1 cellular context compared by ENCODE assay signal in the genomic region with DNA sequence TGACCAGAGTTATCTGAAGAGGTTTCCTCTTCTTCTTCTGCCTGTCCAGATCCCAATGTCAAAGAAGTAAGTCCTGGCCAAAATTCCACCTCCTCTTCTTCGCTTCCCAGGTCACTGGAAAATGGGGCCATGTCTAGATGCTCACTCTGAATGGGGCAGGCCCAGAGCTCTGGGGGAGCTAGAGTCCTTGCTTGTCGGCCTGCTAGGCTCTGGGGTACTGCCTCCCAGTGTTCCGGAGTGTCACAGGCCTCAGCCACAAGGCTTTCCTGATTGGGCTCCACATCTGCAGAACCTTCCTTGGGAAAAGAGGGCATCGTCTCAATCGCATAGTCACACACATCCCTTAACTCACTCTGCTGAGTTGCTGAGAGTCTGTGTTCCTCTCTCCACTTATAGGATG. TPM values are rescaled to one million over a fixed set of nuclear protein-coding genes. Genes with fewer than 3 reads are reported as not detected.
"Had no signal": no experiment of that assay in that cellular context is flagged by ENCODE, and none has a peak within 500 bp of the region (broad histone marks: within the 10 kb centered on the region; RNA-seq: fewer than 3 reads in every experiment).

No MANE protein-coding gene starts in this region.

RNA-seq across cellular contexts. Expression of gene CTAGE4, which starts 4.6 kb away (rescaled TPM):
- total RNA-seq: G401 had no signal

RNA-seq across cellular contexts. Expression of gene ARHGEF35, which starts 7.8 kb away (rescaled TPM):
- total RNA-seq: G401 had no signal

RNA-seq across cellular contexts. Expression of gene OR2A42, which starts 51.6 kb away (rescaled TPM):
- total RNA-seq: G401 had no signal
